1 cellular context compared by ENCODE assay signal in the genomic region with DNA sequence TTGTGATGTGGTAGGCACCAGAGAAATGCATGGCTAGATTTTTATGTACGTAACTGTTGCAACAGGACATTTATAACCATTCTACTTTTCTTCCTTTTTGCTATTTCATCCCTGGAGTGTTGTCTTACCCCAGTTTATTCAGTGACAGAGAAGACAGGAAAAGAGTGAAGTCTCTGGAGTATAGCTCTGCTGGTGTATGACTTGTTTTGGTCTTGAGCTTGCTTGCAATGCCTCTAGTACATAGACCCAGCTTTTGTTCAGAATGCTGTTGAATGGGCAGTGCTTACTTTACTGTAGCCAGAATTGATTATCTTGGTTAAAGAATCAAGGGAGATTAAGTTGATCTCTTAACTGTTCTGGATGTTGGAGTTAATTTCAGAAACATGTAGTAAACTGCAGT.
TF ChIP-seq lines count a peak whose summit lies in the region.

No MANE protein-coding gene starts in this region.

TF ChIP-seq in WTC11, 78 proteins besides CTCF, POLR2A, EP300 and RAD21 (continued from another document):
- TF ChIP-seq, protein P1, sequence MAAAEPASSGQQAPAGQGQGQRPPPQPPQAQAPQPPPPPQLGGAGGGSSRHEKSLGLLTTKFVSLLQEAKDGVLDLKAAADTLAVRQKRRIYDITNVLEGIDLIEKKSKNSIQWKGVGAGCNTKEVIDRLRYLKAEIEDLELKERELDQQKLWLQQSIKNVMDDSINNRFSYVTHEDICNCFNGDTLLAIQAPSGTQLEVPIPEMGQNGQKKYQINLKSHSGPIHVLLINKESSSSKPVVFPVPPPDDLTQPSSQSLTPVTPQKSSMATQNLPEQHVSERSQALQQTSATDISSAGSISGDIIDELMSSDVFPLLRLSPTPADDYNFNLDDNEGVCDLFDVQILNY (CRISPR knock-in tag; IDR thresholded peaks at IDR 0.05), result no peak
- TF ChIP-seq, protein P2, sequence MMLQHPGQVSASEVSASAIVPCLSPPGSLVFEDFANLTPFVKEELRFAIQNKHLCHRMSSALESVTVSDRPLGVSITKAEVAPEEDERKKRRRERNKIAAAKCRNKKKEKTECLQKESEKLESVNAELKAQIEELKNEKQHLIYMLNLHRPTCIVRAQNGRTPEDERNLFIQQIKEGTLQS (CRISPR knock-in tag; conservative IDR thresholded peaks at IDR 0.05), result no peak
- no peak for TF ChIP-seq SP1 (CRISPR knock-in tag; conservative IDR thresholded peaks at IDR 0.05)
- TF ChIP-seq, protein P3, sequence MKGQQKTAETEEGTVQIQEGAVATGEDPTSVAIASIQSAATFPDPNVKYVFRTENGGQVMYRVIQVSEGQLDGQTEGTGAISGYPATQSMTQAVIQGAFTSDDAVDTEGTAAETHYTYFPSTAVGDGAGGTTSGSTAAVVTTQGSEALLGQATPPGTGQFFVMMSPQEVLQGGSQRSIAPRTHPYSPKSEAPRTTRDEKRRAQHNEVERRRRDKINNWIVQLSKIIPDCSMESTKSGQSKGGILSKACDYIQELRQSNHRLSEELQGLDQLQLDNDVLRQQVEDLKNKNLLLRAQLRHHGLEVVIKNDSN (CRISPR knock-in tag; IDR thresholded peaks at IDR 0.05), result no peak
- TF ChIP-seq, protein P4, sequence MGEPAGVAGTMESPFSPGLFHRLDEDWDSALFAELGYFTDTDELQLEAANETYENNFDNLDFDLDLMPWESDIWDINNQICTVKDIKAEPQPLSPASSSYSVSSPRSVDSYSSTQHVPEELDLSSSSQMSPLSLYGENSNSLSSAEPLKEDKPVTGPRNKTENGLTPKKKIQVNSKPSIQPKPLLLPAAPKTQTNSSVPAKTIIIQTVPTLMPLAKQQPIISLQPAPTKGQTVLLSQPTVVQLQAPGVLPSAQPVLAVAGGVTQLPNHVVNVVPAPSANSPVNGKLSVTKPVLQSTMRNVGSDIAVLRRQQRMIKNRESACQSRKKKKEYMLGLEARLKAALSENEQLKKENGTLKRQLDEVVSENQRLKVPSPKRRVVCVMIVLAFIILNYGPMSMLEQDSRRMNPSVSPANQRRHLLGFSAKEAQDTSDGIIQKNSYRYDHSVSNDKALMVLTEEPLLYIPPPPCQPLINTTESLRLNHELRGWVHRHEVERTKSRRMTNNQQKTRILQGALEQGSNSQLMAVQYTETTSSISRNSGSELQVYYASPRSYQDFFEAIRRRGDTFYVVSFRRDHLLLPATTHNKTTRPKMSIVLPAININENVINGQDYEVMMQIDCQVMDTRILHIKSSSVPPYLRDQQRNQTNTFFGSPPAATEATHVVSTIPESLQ (CRISPR knock-in tag; IDR thresholded peaks at IDR 0.05), result no peak
- no peak for TF ChIP-seq SOX15 (CRISPR knock-in tag; IDR thresholded peaks at IDR 0.05)
- TF ChIP-seq ZNF423 (CRISPR knock-in tag; IDR thresholded peaks at IDR 0.05), result no peak
- no peak for TF ChIP-seq OVOL2 (CRISPR knock-in tag; IDR thresholded peaks at IDR 0.05; ENCODE audit: borderline replicate concordance)
- TF ChIP-seq, protein P5, sequence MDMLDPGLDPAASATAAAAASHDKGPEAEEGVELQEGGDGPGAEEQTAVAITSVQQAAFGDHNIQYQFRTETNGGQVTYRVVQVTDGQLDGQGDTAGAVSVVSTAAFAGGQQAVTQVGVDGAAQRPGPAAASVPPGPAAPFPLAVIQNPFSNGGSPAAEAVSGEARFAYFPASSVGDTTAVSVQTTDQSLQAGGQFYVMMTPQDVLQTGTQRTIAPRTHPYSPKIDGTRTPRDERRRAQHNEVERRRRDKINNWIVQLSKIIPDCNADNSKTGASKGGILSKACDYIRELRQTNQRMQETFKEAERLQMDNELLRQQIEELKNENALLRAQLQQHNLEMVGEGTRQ (CRISPR knock-in tag; IDR thresholded peaks at IDR 0.05), result no peak
- TF ChIP-seq EMX1 (CRISPR knock-in tag; IDR thresholded peaks at IDR 0.05), result no peak
- no peak for TF ChIP-seq ELF4 (CRISPR knock-in tag; IDR thresholded peaks at IDR 0.05; ENCODE audit: low read depth)
- TF ChIP-seq, protein P6, sequence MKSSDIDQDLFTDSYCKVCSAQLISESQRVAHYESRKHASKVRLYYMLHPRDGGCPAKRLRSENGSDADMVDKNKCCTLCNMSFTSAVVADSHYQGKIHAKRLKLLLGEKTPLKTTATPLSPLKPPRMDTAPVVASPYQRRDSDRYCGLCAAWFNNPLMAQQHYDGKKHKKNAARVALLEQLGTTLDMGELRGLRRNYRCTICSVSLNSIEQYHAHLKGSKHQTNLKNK (CRISPR knock-in tag; IDR thresholded peaks at IDR 0.05), result no peak
